Comparison of ENCODE assay signal across 31 cellular contexts in the genomic region with DNA sequence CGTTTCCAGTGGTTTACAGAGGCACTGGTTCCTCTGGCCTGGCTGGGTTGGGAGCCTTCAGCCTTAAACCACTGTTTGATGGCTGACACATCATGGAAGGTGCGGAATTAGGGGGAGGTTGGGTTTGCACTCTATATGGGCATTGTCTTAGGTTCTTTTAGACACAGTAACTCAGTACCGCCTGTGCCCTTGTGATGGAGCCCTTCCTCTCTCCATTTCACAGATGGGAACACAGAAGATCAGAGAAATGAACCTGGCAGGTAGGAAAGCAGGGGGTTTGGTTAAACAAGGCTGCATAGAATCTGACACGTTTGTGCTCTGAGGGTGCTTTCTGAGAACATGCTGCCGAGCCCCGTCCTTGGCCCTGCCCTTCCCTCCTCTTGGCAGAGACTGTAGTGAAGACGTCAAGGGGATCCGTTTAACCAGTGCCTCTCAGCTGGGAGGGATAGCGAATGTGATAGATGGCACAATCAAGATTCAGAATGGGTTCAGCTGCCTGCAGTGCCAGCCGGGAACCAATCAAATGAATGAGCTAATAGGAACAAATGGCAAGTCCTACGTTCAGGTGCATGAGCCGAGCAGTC.
"Had no signal": no experiment of that assay in that cellular context is flagged by ENCODE, and none has a peak within 500 bp of the region (broad histone marks: within the 10 kb centered on the region; RNA-seq: fewer than 3 reads in every experiment).

No MANE protein-coding gene starts in this region.

- H3K36me3 Mint-ChIP-seq: natural killer cell had no signal

- H3K27me3 ChIP-seq: breast epithelium, colonic mucosa, dorsolateral prefrontal cortex, left lung, neutrophil, ovary, uterus had no signal

- H3K36me3 ChIP-seq: breast epithelium, colonic mucosa, ovary, prostate gland, thoracic aorta, uterus had no signal

- H3K4me3 Mint-ChIP-seq: activated CD4-positive, alpha-beta memory T cell treated with anti-CD3 and anti-CD28 coated beads, Interleukin-2, amount 10 ng/mL, durations not matched to agents 7 days and 5 days; activated CD4-positive, alpha-beta T cell treated with anti-CD3 and anti-CD28 coated beads, Interleukin-2, amount 10 ng/mL, durations not matched to agents 24 days and 14 days; natural killer cell; stimulated activated naive CD8-positive, alpha-beta T cell treated with anti-CD3 and anti-CD28 coated beads, Interleukin-15, Interleukin-2, amounts not matched to agents 100 ng/mL and 50 ng/mL, for 24 hours; T-helper 2 cell treated with Interferon-gamma antibody and Interleukin-4, amounts not matched to agents 5 μg/mL and 100 μg/mL, for 36 hours had no signal

- H3K9me3 Mint-ChIP-seq: activated CD4-positive, alpha-beta memory T cell treated with anti-CD3 and anti-CD28 coated beads, Interleukin-2, amount 10 ng/mL, durations not matched to agents 7 days and 5 days; activated CD4-positive, alpha-beta T cell treated with anti-CD3 and anti-CD28 coated beads, Interleukin-2, amount 10 ng/mL, durations not matched to agents 24 days and 14 days; activated naive CD4-positive, alpha-beta T cell treated with anti-CD3 and anti-CD28 coated beads, Interleukin-2, amount 50 U/mL, for 72 hours; natural killer cell; stimulated activated naive CD8-positive, alpha-beta T cell treated with anti-CD3 and anti-CD28 coated beads, Interleukin-15, Interleukin-2, amounts not matched to agents 100 ng/mL and 50 ng/mL, for 24 hours; T-helper 2 cell treated with Interferon-gamma antibody and Interleukin-4, amounts not matched to agents 5 μg/mL and 100 μg/mL, for 36 hours had no signal

- DNase-seq: activated CD4-positive, alpha-beta memory T cell treated with anti-CD3 and anti-CD28 coated beads, Interleukin-2, amount 10 ng/mL, durations not matched to agents 7 days and 5 days; activated CD4-positive, alpha-beta T cell treated with anti-CD3 and anti-CD28 coated beads, Interleukin-2, amount 10 ng/mL, durations not matched to agents 24 days and 14 days; activated naive CD4-positive, alpha-beta T cell; activated T-cell treated with anti-CD3 and anti-CD28 coated beads, Interleukin-2, amount 50 U/mL, for 48 hours; cerebellar nuclear complex; colonic mucosa; dorsolateral prefrontal cortex; effector memory CD4-positive, alpha-beta T cell; foreskin fibroblast; left lung; lower lobe of right lung; mesenchymal stem cell; natural killer cell; stimulated activated CD4-positive, alpha-beta T cell treated with anti-CD3 and anti-CD28 coated beads, Interleukin-12 subunit alpha, Interleukin-12 subunit beta, amount 100 ng/mL, for 4 hours; stimulated activated CD4-positive, alpha-beta T cell treated with anti-CD3 and anti-CD28 coated beads, Interleukin-4, amount 100 ng/mL, for 1 hour; T-helper 1 cell; trophoblast cell; uterus had no signal

- ATAC-seq: activated CD4-positive, CD25-positive, alpha-beta regulatory T cell treated with anti-CD3 and anti-CD28 coated beads, Interleukin-2, amount 50 U/mL, for 24 hours; activated naive CD4-positive, alpha-beta T cell treated with anti-CD3 and anti-CD28 coated beads, Interleukin-2, amount 50 U/mL, for 72 hours; esophagus mucosa; left lung; lower lobe of right lung; natural killer cell; sciatic nerve had no signal

- H3K9me3 ChIP-seq: breast epithelium, colonic mucosa, left lung, lower lobe of right lung, neutrophil, ovary, prostate gland, thoracic aorta, uterus had no signal

- H3K27me3 Mint-ChIP-seq: activated CD4-positive, alpha-beta memory T cell treated with anti-CD3 and anti-CD28 coated beads, Interleukin-2, amount 10 ng/mL, durations not matched to agents 7 days and 5 days; activated CD4-positive, alpha-beta T cell treated with anti-CD3 and anti-CD28 coated beads, Interleukin-2, amount 10 ng/mL, durations not matched to agents 24 days and 14 days; stimulated activated naive CD8-positive, alpha-beta T cell treated with anti-CD3 and anti-CD28 coated beads, Interleukin-15, Interleukin-2, amounts not matched to agents 100 ng/mL and 50 ng/mL, for 24 hours had no signal

- H3K27ac ChIP-seq: breast epithelium, colonic mucosa, dorsolateral prefrontal cortex, left lung, lower lobe of right lung, neutrophil, ovary, prostate gland, skin epidermis, thoracic aorta, uterus, VCaP had no signal

- H3K27ac Mint-ChIP-seq: activated CD4-positive, alpha-beta memory T cell treated with anti-CD3 and anti-CD28 coated beads, Interleukin-2, amount 10 ng/mL, durations not matched to agents 7 days and 5 days; activated CD4-positive, alpha-beta T cell treated with anti-CD3 and anti-CD28 coated beads, Interleukin-2, amount 10 ng/mL, durations not matched to agents 24 days and 14 days; activated naive CD4-positive, alpha-beta T cell treated with anti-CD3 and anti-CD28 coated beads, Interleukin-2, amount 50 U/mL, for 72 hours; natural killer cell; stimulated activated naive CD8-positive, alpha-beta T cell treated with anti-CD3 and anti-CD28 coated beads, Interleukin-15, Interleukin-2, amounts not matched to agents 100 ng/mL and 50 ng/mL, for 24 hours; T-helper 2 cell treated with Interferon-gamma antibody and Interleukin-4, amounts not matched to agents 5 μg/mL and 100 μg/mL, for 36 hours had no signal

- H3K4me1 Mint-ChIP-seq: activated CD4-positive, alpha-beta memory T cell treated with anti-CD3 and anti-CD28 coated beads, Interleukin-2, amount 10 ng/mL, durations not matched to agents 7 days and 5 days; activated CD4-positive, alpha-beta T cell treated with anti-CD3 and anti-CD28 coated beads, Interleukin-2, amount 10 ng/mL, durations not matched to agents 24 days and 14 days had no signal

- H3K4me1 ChIP-seq: breast epithelium, colonic mucosa, left lung, prostate gland, uterus had no signal

- H3K4me3 ChIP-seq: breast epithelium, colonic mucosa, dorsolateral prefrontal cortex, left lung, lower lobe of right lung, ovary, prostate gland, skin epidermis, thoracic aorta, uterus had no signal
